9 cellular contexts compared by ENCODE assay signal in the genomic region with DNA sequence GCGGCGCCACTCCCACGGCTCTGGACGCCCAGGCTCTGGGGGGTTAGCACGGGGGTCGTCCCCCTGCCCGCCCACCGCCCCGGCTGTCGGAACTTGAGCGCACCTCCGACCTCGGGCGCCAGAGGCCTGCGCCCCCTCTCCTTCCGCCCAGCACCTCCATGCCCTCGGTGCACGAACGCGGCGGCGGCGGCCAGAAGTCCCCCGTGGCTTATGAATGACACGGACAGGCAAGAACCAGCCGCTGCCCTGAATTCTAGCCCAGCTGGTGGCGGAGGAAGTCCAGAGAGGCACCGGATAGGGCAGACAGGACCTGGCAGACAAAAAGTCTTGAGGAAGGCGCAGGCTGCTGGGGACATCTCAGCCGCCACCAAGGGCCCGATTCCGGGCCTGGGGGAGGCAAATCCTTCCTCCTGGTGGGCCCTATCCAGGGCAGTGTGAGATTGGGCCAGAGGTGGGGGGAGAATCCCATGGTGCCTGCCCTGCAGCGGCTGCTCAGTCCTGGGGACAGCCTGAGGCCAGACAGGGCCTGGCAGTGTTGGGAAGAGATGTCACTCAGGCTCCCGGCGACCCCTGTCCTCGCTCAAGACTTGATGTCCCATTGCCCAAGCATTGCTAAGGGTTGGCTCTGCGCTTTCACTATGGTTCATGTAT. TPM values are rescaled to one million over a fixed set of nuclear protein-coding genes. Genes with fewer than 3 reads are reported as not detected.
A peak's percentile ranks its signal among the peaks of the same experiment; 100 is the strongest.
DNase-seq lines count a peak whose midpoint lies in the region; ATAC-seq and TF ChIP-seq lines count a peak whose summit lies in the region.
"Had no signal": no experiment of that assay in that cellular context is flagged by ENCODE, and none has a peak within 500 bp of the region (broad histone marks: within the 10 kb centered on the region; RNA-seq: fewer than 3 reads in every experiment).

No MANE protein-coding gene starts in this region.

- peaks cover 1 to 9% (median 3%) of the 10 kb centered on the region in 4 donors for H3K4me1 Mint-ChIP-seq in CD4-positive, alpha-beta memory T cell
- peaks cover 3% of the 10 kb centered on the region for H3K4me1 Mint-ChIP-seq in activated naive CD8-positive, alpha-beta T cell treated with anti-CD3 and anti-CD28 coated beads for 36 hours
- no peaks in the 10 kb centered on the region for H3K4me1 Mint-ChIP-seq in activated CD4-positive, alpha-beta memory T cell treated with anti-CD3 and anti-CD28 coated beads for 36 hours (ENCODE audit: low read depth)

- H3K27ac ChIP-seq in CD4-positive, alpha-beta memory T cell (ENCODE audit: low read depth, low read length), result no peak overlapping the region
- H3K27ac ChIP-seq in prostate gland, result peak overlapping the region; percentile 45 to 52

- no peaks in the 10 kb centered on the region for H3K4me1 ChIP-seq in CD4-positive, alpha-beta memory T cell (ENCODE audit: insufficient read depth, low read length)
- H3K4me1 ChIP-seq in prostate gland (replicated peaks), result peaks cover 4% of the 10 kb centered on the region

- DNase-seq in CD4-positive, alpha-beta memory T cell, result peak in 1 of 5 donors; percentile 30
- DNase-seq in activated naive CD8-positive, alpha-beta T cell treated with anti-CD3 and anti-CD28 coated beads for 36 hours, result no peak
- DNase-seq in hepatic stellate cell (ENCODE audit: low spot score) (peak; percentile 68), prostate gland (ENCODE audit: low spot score) (no peak), 8988T (no peak), COLO668 (lab: John Stamatoyannopoulos, UW; ENCODE audit: unreplicated experiment) (no peak)
- DNase-seq in activated CD4-positive, alpha-beta memory T cell treated with anti-CD3 and anti-CD28 coated beads for 36 hours, result no peak
- DNase-seq: foreskin melanocyte had no signal

- CTCF ChIA-PET in CD4-positive, alpha-beta memory T cell (lab: Charles Lee; ENCODE audit: partially characterized antibody), result interaction anchor here (3.1 kb wide), 1 partner anchor 15 kb away, joined by 13 read pairs; no protein-coding TSS in a partner anchor
- CTCF ChIA-PET in activated CD4-positive, alpha-beta memory T cell treated with anti-CD3 and anti-CD28 coated beads for 36 hours (lab: Charles Lee), result interaction anchor here (0.5 to 1.2 kb wide), 2 partner anchors 8 to 15 kb away, joined by 3 read pairs; no protein-coding TSS in a partner anchor

- no peak for TF ChIP-seq POLR2A in prostate gland (IDR thresholded peaks at IDR 0.05)

- intact Hi-C loops in CD4-positive, alpha-beta memory T cell (cut with micrococcal nuclease), result no loop called here
- intact Hi-C loops in prostate gland (cut with DNase I), result no loop called here
- intact Hi-C loops in activated CD4-positive, alpha-beta memory T cell treated with anti-CD3 and anti-CD28 coated beads for 36 hours (cut with micrococcal nuclease), result no loop called here

- POLR2A ChIA-PET in CD4-positive, alpha-beta memory T cell (lab: Charles Lee; ENCODE audit: partially characterized antibody), result no interaction called here
- POLR2A ChIA-PET in activated CD4-positive, alpha-beta memory T cell treated with anti-CD3 and anti-CD28 coated beads for 36 hours (lab: Charles Lee), result interaction anchor here (0.5 kb wide), 1 partner anchor 270 kb away, joined by 3 read pairs; no protein-coding TSS in a partner anchor

- 36% methylated on average over 35 of the region's 37 CpGs for WGBS in prostate gland

- H3K4me3 Mint-ChIP-seq in CD4-positive, alpha-beta memory T cell, result peak overlapping the region in 5 of 8 donors; percentile 26 to 49 (median 39)
- H3K4me3 Mint-ChIP-seq in activated naive CD8-positive, alpha-beta T cell treated with anti-CD3 and anti-CD28 coated beads for 36 hours, result peak overlapping the region; percentile 58
- no peak overlapping the region for H3K4me3 Mint-ChIP-seq in activated CD4-positive, alpha-beta memory T cell treated with anti-CD3 and anti-CD28 coated beads for 36 hours

- H3K9me3 Mint-ChIP-seq in CD4-positive, alpha-beta memory T cell, result no peaks in the 10 kb centered on the region
- no peaks in the 10 kb centered on the region for H3K9me3 Mint-ChIP-seq in activated naive CD8-positive, alpha-beta T cell treated with anti-CD3 and anti-CD28 coated beads for 36 hours
- no peaks in the 10 kb centered on the region for H3K9me3 Mint-ChIP-seq in activated CD4-positive, alpha-beta memory T cell treated with anti-CD3 and anti-CD28 coated beads for 36 hours

- TF ChIP-seq CTCF in prostate gland (IDR thresholded peaks at IDR 0.05), result no peak

- H3K4me3 ChIP-seq in CD4-positive, alpha-beta memory T cell (ENCODE audit: low read length in 2 of 2), result no peak overlapping the region
- peak overlapping the region; percentile 27 to 32 for H3K4me3 ChIP-seq in prostate gland

- peaks cover 28% of the 10 kb centered on the region in 2 donors for H3K27me3 Mint-ChIP-seq in CD4-positive, alpha-beta memory T cell
- H3K27me3 Mint-ChIP-seq in activated naive CD8-positive, alpha-beta T cell treated with anti-CD3 and anti-CD28 coated beads for 36 hours, result peaks cover 21% of the 10 kb centered on the region
- peaks cover 39% of the 10 kb centered on the region for H3K27me3 Mint-ChIP-seq in activated CD4-positive, alpha-beta memory T cell treated with anti-CD3 and anti-CD28 coated beads for 36 hours

- H3K36me3 Mint-ChIP-seq in CD4-positive, alpha-beta memory T cell, result no peaks in the 10 kb centered on the region
- no peaks in the 10 kb centered on the region for H3K36me3 Mint-ChIP-seq in activated naive CD8-positive, alpha-beta T cell treated with anti-CD3 and anti-CD28 coated beads for 36 hours
- no peaks in the 10 kb centered on the region for H3K36me3 Mint-ChIP-seq in activated CD4-positive, alpha-beta memory T cell treated with anti-CD3 and anti-CD28 coated beads for 36 hours

- peak overlapping the region in 2 of 7 donors; percentile 40 to 57 for H3K27ac Mint-ChIP-seq in CD4-positive, alpha-beta memory T cell
- no peak overlapping the region for H3K27ac Mint-ChIP-seq in activated naive CD8-positive, alpha-beta T cell treated with anti-CD3 and anti-CD28 coated beads for 36 hours
- H3K27ac Mint-ChIP-seq in activated CD4-positive, alpha-beta memory T cell treated with anti-CD3 and anti-CD28 coated beads for 36 hours, result no peak overlapping the region

- H3K27me3 ChIP-seq in CD4-positive, alpha-beta memory T cell (ENCODE audit: insufficient read depth, low read length), result peaks cover 9% of the 10 kb centered on the region
- H3K27me3 ChIP-seq in prostate gland (replicated peaks; ENCODE audit: insufficient read depth), result peaks cover 3% of the 10 kb centered on the region

- no peak for ATAC-seq in HG03521 (IDR thresholded peaks at IDR 0.05; ENCODE audit: unreplicated experiment)

- no peaks in the 10 kb centered on the region for H3K9me3 ChIP-seq in CD4-positive, alpha-beta memory T cell (ENCODE audit: control insufficient read depth in 1 of 2, low read length in 2 of 2)
- no peaks in the 10 kb centered on the region for H3K9me3 ChIP-seq in prostate gland

- no peaks in the 10 kb centered on the region for H3K36me3 ChIP-seq in CD4-positive, alpha-beta memory T cell (ENCODE audit: insufficient read depth, low read length)
- no peaks in the 10 kb centered on the region for H3K36me3 ChIP-seq in prostate gland

RNA-seq across cellular contexts. Expression of a gene that starts 0.9 kb away (rescaled TPM):
- not detected for total RNA-seq in CD4-positive, alpha-beta memory T cell
- polyA plus RNA-seq in CD4-positive, alpha-beta memory T cell, result not detected
- under 1 TPM; 0.33 to 0.62 TPM for total RNA-seq in activated naive CD8-positive, alpha-beta T cell treated with anti-CD3 and anti-CD28 coated beads for 36 hours
- 10 to 100 TPM in 1 of 2 donors, 1 to 10 TPM in 1; 7.0 to 13.8 TPM for total RNA-seq in prostate gland
- total RNA-seq in activated CD4-positive, alpha-beta memory T cell treated with anti-CD3 and anti-CD28 coated beads for 36 hours, result not detected

RNA-seq across cellular contexts. Expression of a gene that starts 1.4 kb away (rescaled TPM):
- total RNA-seq in CD4-positive, alpha-beta memory T cell, result not detected
- not detected for polyA plus RNA-seq in CD4-positive, alpha-beta memory T cell
- total RNA-seq in activated naive CD8-positive, alpha-beta T cell treated with anti-CD3 and anti-CD28 coated beads for 36 hours, result under 1 TPM; 0.36 to 0.66 TPM
- total RNA-seq in prostate gland, result under 1 TPM; 0.36 to 0.85 TPM
- total RNA-seq in activated CD4-positive, alpha-beta memory T cell treated with anti-CD3 and anti-CD28 coated beads for 36 hours, result not detected

RNA-seq across cellular contexts. Expression of a gene that starts 37.2 kb away (rescaled TPM):
- 10 to 100 TPM; 50.0 to 62.2 TPM for total RNA-seq in CD4-positive, alpha-beta memory T cell
- polyA plus RNA-seq in CD4-positive, alpha-beta memory T cell, result 10 to 100 TPM in 1 of 2 donors, 1 to 10 TPM in 1; 5.4 to 15.2 TPM
- 10 to 100 TPM; 20.7 to 22.2 TPM for total RNA-seq in activated naive CD8-positive, alpha-beta T cell treated with anti-CD3 and anti-CD28 coated beads for 36 hours
- total RNA-seq in prostate gland, result 10 to 100 TPM; 29.9 to 31.1 TPM
- 10 to 100 TPM; 28.9 to 30.0 TPM for total RNA-seq in activated CD4-positive, alpha-beta memory T cell treated with anti-CD3 and anti-CD28 coated beads for 36 hours

RNA-seq across cellular contexts. Expression of a gene that starts 47.3 kb away (rescaled TPM):
- total RNA-seq in CD4-positive, alpha-beta memory T cell, result 1 to 10 TPM; 3.3 to 3.6 TPM
- polyA plus RNA-seq in CD4-positive, alpha-beta memory T cell, result 1 to 10 TPM in 1 of 2 donors, under 1 TPM in 1; 0.95 to 2.4 TPM
- total RNA-seq in activated naive CD8-positive, alpha-beta T cell treated with anti-CD3 and anti-CD28 coated beads for 36 hours, result not detected
- 10 to 100 TPM; 21.0 to 23.1 TPM for total RNA-seq in prostate gland
- total RNA-seq in activated CD4-positive, alpha-beta memory T cell treated with anti-CD3 and anti-CD28 coated beads for 36 hours, result under 1 TPM; 0.19 to 0.51 TPM

Comparison
In these comparisons a context has a peak if more than half of its experiments do, and no peak if none do; other contexts are left out.
1. H3K4me3 ChIP-seq: peak in prostate gland (2 of 2); none in CD4-positive, alpha-beta memory T cell (0 of 2).
2. RNA of a gene that starts 0.9 kb away (total RNA-seq): 7.0 to 13.8 TPM in prostate gland; 0.33 to 0.62 TPM in activated naive CD8-positive, alpha-beta T cell treated with anti-CD3 and anti-CD28 coated beads for 36 hours, not detected in CD4-positive, alpha-beta memory T cell and not detected in activated CD4-positive, alpha-beta memory T cell treated with anti-CD3 and anti-CD28 coated beads for 36 hours; every median in the first group is over 4 times any median in the second.